In genomic region chr9:36217256-36217968, GRCh38 we compare ENCODE assay signal across 1 cellular context.
TF ChIP-seq lines count a peak whose summit lies in the region.

No MANE protein-coding gene starts in this region.

TF ChIP-seq in IMR-90, 13 proteins besides CTCF, POLR2A, EP300 and RAD21:
- no peak for TF ChIP-seq CEBPB (IDR thresholded peaks at IDR 0.05; ENCODE audit: low read depth, low read length)
- TF ChIP-seq ELK1 (IDR thresholded peaks at IDR 0.05; ENCODE audit: borderline replicate concordance, low read depth, low read length), result no peak
- TF ChIP-seq SMC3 (IDR thresholded peaks at IDR 0.05; ENCODE audit: low read depth, low read length), result no peak
- TF ChIP-seq RFX5 (IDR thresholded peaks at IDR 0.05; ENCODE audit: low read depth, low read length), result no peak
- TF ChIP-seq FOS (IDR thresholded peaks at IDR 0.05; ENCODE audit: low read depth, low read length), result no peak
- TF ChIP-seq MAZ (IDR thresholded peaks at IDR 0.05; ENCODE audit: borderline replicate concordance, low read depth, low read length), result no peak
- no peak for TF ChIP-seq USF2 (IDR thresholded peaks at IDR 0.05; ENCODE audit: low read depth, low read length)
- no peak for TF ChIP-seq RCOR1 (IDR thresholded peaks at IDR 0.05; ENCODE audit: insufficient replicate concordance, low read length)
- no peak for TF ChIP-seq CHD1 (IDR thresholded peaks at IDR 0.05; ENCODE audit: low read depth, low read length)
- no peak for TF ChIP-seq MXI1 (IDR thresholded peaks at IDR 0.05; ENCODE audit: borderline replicate concordance, low read depth, low read length)
- no peak for TF ChIP-seq MAFK (IDR thresholded peaks at IDR 0.05; ENCODE audit: low read depth, low read length)
- no peak for TF ChIP-seq BHLHE40 (IDR thresholded peaks at IDR 0.05; ENCODE audit: low read depth, low read length)
- TF ChIP-seq NFE2L2 (IDR thresholded peaks at IDR 0.05; ENCODE audit: low read depth, low read length), result no peak
